In the genomic region with DNA sequence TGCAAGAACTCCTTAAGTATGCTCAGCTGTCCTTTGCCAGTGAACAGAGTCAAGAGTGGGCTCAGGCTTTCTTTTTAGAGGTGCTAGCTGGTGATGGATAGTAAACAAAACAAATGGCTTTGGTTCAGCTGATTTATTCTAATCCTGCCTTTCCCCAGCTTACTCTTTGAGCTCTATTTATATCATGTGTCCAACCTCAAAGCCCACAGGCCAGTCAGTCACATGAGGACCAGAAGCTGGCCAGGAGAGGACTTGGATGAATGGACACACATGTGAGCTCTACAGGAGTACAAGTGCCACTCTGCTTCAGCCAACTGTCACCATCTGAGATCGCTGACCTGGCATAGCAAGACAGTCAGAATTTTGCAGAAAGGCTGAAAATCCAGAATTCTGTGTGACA, we compare ENCODE assay signal across 14 cellular contexts.
"Had no signal": no experiment of that assay in that cellular context is flagged by ENCODE, and none has a peak within 500 bp of the region (broad histone marks: within the 10 kb centered on the region; RNA-seq: fewer than 3 reads in every experiment).

No MANE protein-coding gene starts in this region.

- ATAC-seq: foreskin keratinocyte; left lung; naive thymus-derived CD8-positive, alpha-beta T cell; stimulated activated naive CD8-positive, alpha-beta T cell treated with anti-CD3 and anti-CD28 coated beads, Interleukin-15, Interleukin-2, amounts not matched to agents 100 U/mL and 50 U/mL, for 24 hours; T-helper 17 cell had no signal

- H3K4me3 ChIP-seq: coronary artery, left lung, transverse colon, uterus had no signal

- H3K27ac ChIP-seq: coronary artery, foreskin keratinocyte, left lung, parathyroid adenoma, uterus had no signal

- H3K9me3 ChIP-seq: left lung, transverse colon, uterus had no signal

- H3K4me1 ChIP-seq: uterus had no signal

- H3K36me3 ChIP-seq: left lung, transverse colon, uterus had no signal

- H3K27me3 ChIP-seq: foreskin keratinocyte, left lung, transverse colon, uterus had no signal

- DNase-seq: activated CD4-positive, alpha-beta T cell treated with anti-CD3 and anti-CD28 coated beads, Interleukin-2, amount 50 U/mL, for 4 hours; activated gamma-delta T cell treated with Interleukin-2 at 50 U/mL for 16 hours; activated naive CD8-positive, alpha-beta T cell treated with anti-CD3 and anti-CD28 coated beads for 36 hours; foreskin keratinocyte; glutamatergic neuron; left lung; naive thymus-derived CD8-positive, alpha-beta T cell; stimulated activated CD4-positive, alpha-beta T cell treated with anti-CD3 and anti-CD28 coated beads, Interleukin-2, amount 100 ng/mL, for 24 hours; stimulated activated naive CD8-positive, alpha-beta T cell treated with anti-CD3 and anti-CD28 coated beads, Interleukin-15, Interleukin-2, amounts not matched to agents 100 U/mL and 50 U/mL, for 24 hours; T-helper 17 cell; transverse colon; uterus had no signal
